31 cellular contexts compared by ENCODE assay signal in genomic region chr13:50884270-50884669, GRCh38. TPM values are rescaled to one million over a fixed set of nuclear protein-coding genes. Genes with fewer than 3 reads are reported as not detected.
"Had no signal": no experiment of that assay in that cellular context is flagged by ENCODE, and none has a peak within 500 bp of the region (broad histone marks: within the 10 kb centered on the region; RNA-seq: fewer than 3 reads in every experiment).

No MANE protein-coding gene starts in this region.

- DNase-seq: activated CD4-positive, alpha-beta T cell treated with anti-CD3 and anti-CD28 coated beads for 1 hour; activated CD4-positive, alpha-beta T cell treated with anti-CD3 and anti-CD28 coated beads, Interleukin-2, amount 10 ng/mL, durations not matched to agents 24 days and 14 days; activated CD4-positive, alpha-beta T cell treated with anti-CD3 and anti-CD28 coated beads, Interleukin-2, amount 50 U/mL, for 48 hours; activated CD8-positive, alpha-beta memory T cell treated with anti-CD3 and anti-CD28 coated beads, Interleukin-2, amount 10 ng/mL, durations not matched to agents 7 days and 5 days; activated effector memory CD4-positive, alpha-beta T cell treated with Interleukin-2 at 50 U/mL for 16 hours; activated naive CD4-positive, alpha-beta T cell; activated T-cell treated with anti-CD3 and anti-CD28 coated beads, Interleukin-2, amount 50 U/mL, for 24 hours; aorta; central memory CD4-positive, alpha-beta T cell; Karpas-422; MM.1S; NCI-H1092 treated with DMSO at 0.1 percent for 48 hours; NCI-H1417 treated with DMSO at 0.1 percent for 48 hours; NCI-H1694; NCI-H2029; NCI-H2107; NCI-H2171 treated with DMSO at 0.1 percent for 48 hours; NCI-H226; NCI-H526 treated with DMSO at 0.1 percent for 48 hours; NK-92 treated with Interleukin-12 subunit alpha and Interleukin-12 subunit beta, amount 100 ng/mL, for 24 hours; SJCRH30; SK-N-SH; SW 1271 had no signal

- H3K36me3 ChIP-seq: breast epithelium, SJCRH30 had no signal

- H3K27ac Mint-ChIP-seq: activated CD4-positive, alpha-beta T cell treated with anti-CD3 and anti-CD28 coated beads, Interleukin-2, amount 10 ng/mL, durations not matched to agents 24 days and 14 days; activated CD8-positive, alpha-beta memory T cell treated with anti-CD3 and anti-CD28 coated beads, Interleukin-2, amount 10 ng/mL, durations not matched to agents 7 days and 5 days; activated naive CD4-positive, alpha-beta T cell treated with anti-CD3 and anti-CD28 coated beads, Interleukin-2, amount 50 U/mL, for 24 hours; activated T-cell treated with anti-CD3 and anti-CD28 coated beads, Interleukin-2, amount 50 U/mL, for 24 hours; activated T-helper 1 cell treated with anti-CD3 and anti-CD28 coated beads, Interleukin-12 subunit alpha, Interleukin-12 subunit beta, Interleukin-2, Interleukin-4 antibody, amounts not matched to agents 30 ng/mL and 10 ng/mL and 1 ng/mL, durations not matched to agents 14 hours and 24 hours and 36 hours; T-helper 2 cell treated with Interferon-gamma antibody and Interleukin-4, amounts not matched to agents 5 μg/mL and 100 μg/mL, for 36 hours; WTC11 had no signal

- H3K4me1 Mint-ChIP-seq: activated CD8-positive, alpha-beta memory T cell treated with anti-CD3 and anti-CD28 coated beads, Interleukin-2, amount 10 ng/mL, durations not matched to agents 7 days and 5 days; activated naive CD4-positive, alpha-beta T cell treated with anti-CD3 and anti-CD28 coated beads, Interleukin-2, amount 50 U/mL, for 24 hours; WTC11 had no signal

- H3K4me1 ChIP-seq: breast epithelium, SJCRH30 had no signal

- H3K4me3 Mint-ChIP-seq: activated CD4-positive, alpha-beta T cell treated with anti-CD3 and anti-CD28 coated beads, Interleukin-2, amount 10 ng/mL, durations not matched to agents 24 days and 14 days; activated CD8-positive, alpha-beta memory T cell treated with anti-CD3 and anti-CD28 coated beads, Interleukin-2, amount 10 ng/mL, durations not matched to agents 7 days and 5 days; activated naive CD4-positive, alpha-beta T cell treated with anti-CD3 and anti-CD28 coated beads, Interleukin-2, amount 50 U/mL, for 24 hours; activated T-cell treated with anti-CD3 and anti-CD28 coated beads, Interleukin-2, amount 50 U/mL, for 24 hours; activated T-helper 1 cell treated with anti-CD3 and anti-CD28 coated beads, Interleukin-12 subunit alpha, Interleukin-12 subunit beta, Interleukin-2, Interleukin-4 antibody, amounts not matched to agents 30 ng/mL and 10 ng/mL and 1 ng/mL, durations not matched to agents 14 hours and 24 hours and 36 hours; T-helper 2 cell treated with Interferon-gamma antibody and Interleukin-4, amounts not matched to agents 5 μg/mL and 100 μg/mL, for 36 hours; WTC11 had no signal

- H3K9me3 ChIP-seq: breast epithelium, SJCRH30, SK-N-SH had no signal

- H3K27ac ChIP-seq: breast epithelium, SJCRH30 had no signal

- H3K27me3 ChIP-seq: breast epithelium, SJCRH30 had no signal

- ATAC-seq: activated CD8-positive, alpha-beta memory T cell treated with anti-CD3 and anti-CD28 coated beads, Interleukin-2, amount 10 ng/mL, durations not matched to agents 7 days and 5 days; WTC11 had no signal

- H3K27me3 Mint-ChIP-seq: activated CD8-positive, alpha-beta memory T cell treated with anti-CD3 and anti-CD28 coated beads, Interleukin-2, amount 10 ng/mL, durations not matched to agents 7 days and 5 days; activated naive CD4-positive, alpha-beta T cell treated with anti-CD3 and anti-CD28 coated beads, Interleukin-2, amount 50 U/mL, for 24 hours had no signal

- H3K4me3 ChIP-seq: breast epithelium, SJCRH30 had no signal

- H3K9me3 Mint-ChIP-seq: activated naive CD4-positive, alpha-beta T cell treated with anti-CD3 and anti-CD28 coated beads, Interleukin-2, amount 50 U/mL, for 24 hours; activated T-cell treated with anti-CD3 and anti-CD28 coated beads, Interleukin-2, amount 50 U/mL, for 24 hours had no signal

RNA-seq across cellular contexts. Expression of gene DLEU7, which starts 40.8 kb away (rescaled TPM):
- total RNA-seq: activated CD4-positive, alpha-beta T cell treated with anti-CD3 and anti-CD28 coated beads, Interleukin-2, amount 10 ng/mL, durations not matched to agents 24 days and 14 days; activated CD8-positive, alpha-beta memory T cell treated with anti-CD3 and anti-CD28 coated beads, Interleukin-2, amount 10 ng/mL, durations not matched to agents 7 days and 5 days; activated T-helper 1 cell treated with anti-CD3 and anti-CD28 coated beads, Interleukin-12 subunit alpha, Interleukin-12 subunit beta, Interleukin-2, Interleukin-4 antibody, amounts not matched to agents 30 ng/mL and 10 ng/mL and 1 ng/mL, durations not matched to agents 14 hours and 24 hours and 36 hours; NCI-H460; OCI-LY7; T-helper 1 cell treated with Interleukin-12 subunit alpha and Interleukin-12 subunit beta and Interleukin-4 antibody, amounts not matched to agents 30 ng/mL and 1 ng/mL, for 36 hours had no signal
- polyA plus RNA-seq: SK-N-SH had no signal
